In the genomic region with DNA sequence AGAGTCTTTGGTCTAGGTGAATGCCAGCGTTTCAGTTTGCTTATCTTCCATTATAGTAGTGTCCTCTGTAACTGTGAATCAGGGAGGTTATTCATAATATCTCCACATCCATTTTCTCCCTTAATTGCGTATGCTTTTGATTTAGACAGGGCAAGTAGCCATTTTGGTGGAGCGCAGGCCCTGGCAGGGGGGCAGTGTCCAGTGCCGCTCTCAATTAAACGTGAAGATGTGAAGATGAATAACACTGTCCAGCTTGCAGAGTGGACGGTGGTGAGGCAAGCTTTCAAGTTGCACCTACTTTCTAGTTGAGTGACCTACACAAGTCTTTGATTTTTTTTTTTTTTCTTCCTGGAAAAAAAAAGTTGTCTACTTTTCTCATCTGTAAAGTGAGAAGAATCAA, we compare ENCODE assay signal across 8 cellular contexts. TPM values are rescaled to one million over a fixed set of nuclear protein-coding genes. Genes with fewer than 3 reads are reported as not detected.
DNase-seq lines count a peak whose midpoint lies in the region; ATAC-seq, FAIRE-seq and TF ChIP-seq lines count a peak whose summit lies in the region.

No MANE protein-coding gene starts in this region.

- peak overlapping the region; percentile 99 for H3K4me3 Mint-ChIP-seq in CD8-positive, alpha-beta T cell
- H3K4me3 Mint-ChIP-seq in T-helper 17 cell: peak overlapping the region; percentile 97

- intact Hi-C loops in CD8-positive, alpha-beta T cell (cut with DNase I, micrococcal nuclease): loop anchor here (2.0 to 10.0 kb wide), 3 partner anchors 28 to 254 kb away; a partner anchor contains a TSS
- intact Hi-C loops in pancreas (cut with DNase I): no loop called here

- no peaks in the 10 kb centered on the region for H3K9me3 Mint-ChIP-seq in CD8-positive, alpha-beta T cell

- peaks cover 80% of the 10 kb centered on the region for H3K4me1 ChIP-seq in CD8-positive, alpha-beta T cell (ENCODE audit: insufficient read depth, low read length)
- peaks cover 48 to 75% (median 53%) of the 10 kb centered on the region in 3 donors for H3K4me1 ChIP-seq in pancreas

- H3K27me3 ChIP-seq in CD8-positive, alpha-beta T cell (ENCODE audit: insufficient read depth, low read length): no peaks in the 10 kb centered on the region
- H3K27me3 ChIP-seq in pancreas: no peaks in the 10 kb centered on the region

- 68 to 73% methylated on average over 6 of the region's 6 CpGs for WGBS in pancreas, 2 donors

- H3K36me3 ChIP-seq in CD8-positive, alpha-beta T cell (ENCODE audit: insufficient read depth, low read length): no peaks in the 10 kb centered on the region
- no peaks in the 10 kb centered on the region for H3K36me3 ChIP-seq in pancreas

- H3K9me3 ChIP-seq in CD8-positive, alpha-beta T cell (ENCODE audit: low read length): no peaks in the 10 kb centered on the region
- H3K9me3 ChIP-seq in T-helper 17 cell (ENCODE audit: control insufficient read depth, low read length, poor library complexity, severe bottlenecking) (no peaks in the 10 kb centered on the region), pancreas (no peaks in the 10 kb centered on the region)

- H3K36me3 Mint-ChIP-seq in CD8-positive, alpha-beta T cell: peaks cover 31% of the 10 kb centered on the region
- H3K36me3 Mint-ChIP-seq in T-helper 17 cell (ENCODE audit: low read depth): peaks cover 10% of the 10 kb centered on the region

- peak overlapping the region; percentile 27 for H3K27ac ChIP-seq in CD8-positive, alpha-beta T cell (ENCODE audit: low read depth, low read length)
- peak overlapping the region; percentile 99 for H3K27ac ChIP-seq in epithelial cell of prostate
- peak overlapping the region in 3 of 4 donors; percentile 79 to 85 (median 83) for H3K27ac ChIP-seq in pancreas

- H3K4me3 ChIP-seq in CD8-positive, alpha-beta T cell (ENCODE audit: low read depth, low read length): peak overlapping the region; percentile 51
- no peak overlapping the region for H3K4me3 ChIP-seq in pancreas

- H3K27ac Mint-ChIP-seq in CD8-positive, alpha-beta T cell: peak overlapping the region; percentile 98
- H3K27ac Mint-ChIP-seq in T-helper 17 cell: peak overlapping the region; percentile 100

- POLR2A ChIA-PET in CD8-positive, alpha-beta T cell (lab: Charles Lee): interaction anchor here (1.0 to 7.3 kb wide), 9 partner anchors 7 to 45 kb away, joined by 3 to 58 read pairs (median 10); no protein-coding TSS in a partner anchor

- ATAC-seq in CD8-positive, alpha-beta T cell: no peak
- ATAC-seq in T-helper 17 cell (no peak), pancreas (no peak), GM21576 (IDR thresholded peaks at IDR 0.05; ENCODE audit: unreplicated experiment) (no peak)

- peaks cover 79% of the 10 kb centered on the region for H3K4me1 Mint-ChIP-seq in CD8-positive, alpha-beta T cell (ENCODE audit: low read depth)
- peaks cover 68% of the 10 kb centered on the region for H3K4me1 Mint-ChIP-seq in T-helper 17 cell

- H3K27me3 Mint-ChIP-seq in CD8-positive, alpha-beta T cell (ENCODE audit: low read depth): no peaks in the 10 kb centered on the region
- no peaks in the 10 kb centered on the region for H3K27me3 Mint-ChIP-seq in T-helper 17 cell

- no peak for FAIRE-seq in pancreas (lab: Jason Lieb, UNC)

- CTCF ChIA-PET in CD8-positive, alpha-beta T cell (lab: Charles Lee): interaction anchor here (1.1 to 21.9 kb wide), 6 partner anchors 6 to 73 kb away, joined by 4 to 404 read pairs (median 270); a partner anchor contains a TSS

- no peak for DNase-seq in CD8-positive, alpha-beta T cell
- DNase-seq in T-helper 17 cell (no peak), epithelial cell of prostate (ENCODE audit: low read depth, low spot score) (no peak), pancreas (no peak), NCI-H2196 treated with DMSO at 0.1 percent for 48 hours (lab: John Stamatoyannopoulos, UW; ENCODE audit: unreplicated experiment) (no peak), NCI-H2029 treated with DMSO at 0.1 percent for 48 hours (lab: John Stamatoyannopoulos, UW) (no peak)
- DNase-seq in effector CD8-positive, alpha-beta T cell (lab: John Stamatoyannopoulos, UW): no peak

- no peak for TF ChIP-seq CTCF in CD8-positive, alpha-beta T cell (IDR thresholded peaks at IDR 0.05)
- TF ChIP-seq CTCF in pancreas (IDR thresholded peaks at IDR 0.05): no peak

RNA-seq across cellular contexts. Expression of a gene that starts 4.5 kb away (rescaled TPM):
- 10 to 100 TPM; 63.9 to 66.1 TPM for total RNA-seq in CD8-positive, alpha-beta T cell
- total RNA-seq in T-helper 17 cell (100 to 1,000 TPM; 118 to 139 TPM), pancreas (10 to 100 TPM; 20.5 to 61.9 (median 26.2) TPM)
- 10 to 100 TPM; 10.6 to 18.8 TPM for polyA plus RNA-seq in pancreas

RNA-seq across cellular contexts. Expression of a gene that starts 50.3 kb away (rescaled TPM):
- total RNA-seq in CD8-positive, alpha-beta T cell: 1 to 10 TPM; 4.6 to 5.1 TPM
- total RNA-seq in T-helper 17 cell: 1 to 10 TPM in 1 of 2 donors, under 1 TPM in 1; 0.94 to 1.5 TPM
- 10 to 100 TPM; 18.2 to 39.8 (median 26.8) TPM for total RNA-seq in pancreas
- 10 to 100 TPM; 18.6 to 38.4 TPM for polyA plus RNA-seq in pancreas

Comparison
In these comparisons a context has a peak if more than half of its experiments do, and no peak if none do; other contexts are left out.
1. H3K27ac ChIP-seq: peak in every context shown above with its lines; median percentile 99 in epithelial cell of prostate; 83 in pancreas; 27 in CD8-positive, alpha-beta T cell.
2. intact Hi-C loops: an anchor here in CD8-positive, alpha-beta T cell (2.0 to 10.0 kb wide); none called in pancreas.